1 cellular context compared by ENCODE assay signal in the genomic region with DNA sequence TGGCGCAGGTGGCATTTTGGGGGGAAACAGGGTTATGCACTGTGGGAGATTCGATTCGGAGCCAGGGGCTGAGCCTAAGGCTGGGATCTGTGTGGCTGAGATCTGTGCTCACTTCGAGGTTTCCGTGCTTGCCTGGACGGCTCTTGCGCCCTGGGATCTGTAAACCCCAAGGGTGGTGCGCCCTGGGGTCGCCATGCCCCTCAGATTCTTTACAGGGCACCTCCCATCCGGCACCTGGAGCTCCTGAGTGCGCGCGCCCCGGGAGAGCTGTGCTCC.
TF ChIP-seq lines count a peak whose summit lies in the region.

No MANE protein-coding gene starts in this region.

TF ChIP-seq in GM23338, 12 proteins besides CTCF, POLR2A, EP300 and RAD21 (continued from another document):
- TF ChIP-seq, protein P1, sequence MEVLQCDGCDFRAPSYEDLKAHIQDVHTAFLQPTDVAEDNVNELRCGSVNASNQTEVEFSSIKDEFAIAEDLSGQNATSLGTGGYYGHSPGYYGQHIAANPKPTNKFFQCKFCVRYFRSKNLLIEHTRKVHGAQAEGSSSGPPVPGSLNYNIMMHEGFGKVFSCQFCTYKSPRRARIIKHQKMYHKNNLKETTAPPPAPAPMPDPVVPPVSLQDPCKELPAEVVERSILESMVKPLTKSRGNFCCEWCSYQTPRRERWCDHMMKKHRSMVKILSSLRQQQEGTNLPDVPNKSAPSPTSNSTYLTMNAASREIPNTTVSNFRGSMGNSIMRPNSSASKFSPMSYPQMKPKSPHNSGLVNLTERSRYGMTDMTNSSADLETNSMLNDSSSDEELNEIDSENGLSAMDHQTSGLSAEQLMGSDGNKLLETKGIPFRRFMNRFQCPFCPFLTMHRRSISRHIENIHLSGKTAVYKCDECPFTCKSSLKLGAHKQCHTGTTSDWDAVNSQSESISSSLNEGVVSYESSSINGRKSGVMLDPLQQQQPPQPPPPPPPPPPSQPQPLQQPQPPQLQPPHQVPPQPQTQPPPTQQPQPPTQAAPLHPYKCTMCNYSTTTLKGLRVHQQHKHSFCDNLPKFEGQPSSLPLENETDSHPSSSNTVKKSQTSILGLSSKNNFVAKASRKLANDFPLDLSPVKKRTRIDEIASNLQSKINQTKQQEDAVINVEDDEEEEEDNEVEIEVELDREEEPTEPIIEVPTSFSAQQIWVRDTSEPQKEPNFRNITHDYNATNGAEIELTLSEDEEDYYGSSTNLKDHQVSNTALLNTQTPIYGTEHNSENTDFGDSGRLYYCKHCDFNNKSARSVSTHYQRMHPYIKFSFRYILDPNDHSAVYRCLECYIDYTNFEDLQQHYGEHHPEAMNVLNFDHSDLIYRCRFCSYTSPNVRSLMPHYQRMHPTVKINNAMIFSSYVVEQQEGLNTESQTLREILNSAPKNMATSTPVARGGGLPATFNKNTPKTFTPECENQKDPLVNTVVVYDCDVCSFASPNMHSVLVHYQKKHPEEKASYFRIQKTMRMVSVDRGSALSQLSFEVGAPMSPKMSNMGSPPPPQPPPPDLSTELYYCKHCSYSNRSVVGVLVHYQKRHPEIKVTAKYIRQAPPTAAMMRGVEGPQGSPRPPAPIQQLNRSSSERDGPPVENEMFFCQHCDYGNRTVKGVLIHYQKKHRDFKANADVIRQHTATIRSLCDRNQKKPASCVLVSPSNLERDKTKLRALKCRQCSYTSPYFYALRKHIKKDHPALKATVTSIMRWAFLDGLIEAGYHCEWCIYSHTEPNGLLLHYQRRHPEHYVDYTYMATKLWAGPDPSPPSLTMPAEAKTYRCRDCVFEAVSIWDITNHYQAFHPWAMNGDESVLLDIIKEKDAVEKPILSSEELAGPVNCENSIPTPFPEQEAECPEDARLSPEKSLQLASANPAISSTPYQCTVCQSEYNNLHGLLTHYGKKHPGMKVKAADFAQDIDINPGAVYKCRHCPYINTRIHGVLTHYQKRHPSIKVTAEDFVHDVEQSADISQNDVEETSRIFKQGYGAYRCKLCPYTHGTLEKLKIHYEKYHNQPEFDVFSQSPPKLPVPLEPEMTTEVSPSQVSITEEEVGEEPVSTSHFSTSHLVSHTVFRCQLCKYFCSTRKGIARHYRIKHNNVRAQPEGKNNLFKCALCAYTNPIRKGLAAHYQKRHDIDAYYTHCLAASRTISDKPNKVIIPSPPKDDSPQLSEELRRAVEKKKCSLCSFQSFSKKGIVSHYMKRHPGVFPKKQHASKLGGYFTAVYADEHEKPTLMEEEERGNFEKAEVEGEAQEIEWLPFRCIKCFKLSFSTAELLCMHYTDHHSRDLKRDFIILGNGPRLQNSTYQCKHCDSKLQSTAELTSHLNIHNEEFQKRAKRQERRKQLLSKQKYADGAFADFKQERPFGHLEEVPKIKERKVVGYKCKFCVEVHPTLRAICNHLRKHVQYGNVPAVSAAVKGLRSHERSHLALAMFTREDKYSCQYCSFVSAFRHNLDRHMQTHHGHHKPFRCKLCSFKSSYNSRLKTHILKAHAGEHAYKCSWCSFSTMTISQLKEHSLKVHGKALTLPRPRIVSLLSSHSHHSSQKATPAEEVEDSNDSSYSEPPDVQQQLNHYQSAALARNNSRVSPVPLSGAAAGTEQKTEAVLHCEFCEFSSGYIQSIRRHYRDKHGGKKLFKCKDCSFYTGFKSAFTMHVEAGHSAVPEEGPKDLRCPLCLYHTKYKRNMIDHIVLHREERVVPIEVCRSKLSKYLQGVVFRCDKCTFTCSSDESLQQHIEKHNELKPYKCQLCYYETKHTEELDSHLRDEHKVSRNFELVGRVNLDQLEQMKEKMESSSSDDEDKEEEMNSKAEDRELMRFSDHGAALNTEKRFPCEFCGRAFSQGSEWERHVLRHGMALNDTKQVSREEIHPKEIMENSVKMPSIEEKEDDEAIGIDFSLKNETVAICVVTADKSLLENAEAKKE (CRISPR knock-in tag; IDR thresholded peaks at IDR 0.05): no peak
- TF ChIP-seq JUNB (IDR thresholded peaks at IDR 0.05; ENCODE audit: unreplicated experiment): no peak
- TF ChIP-seq ZNF331 (CRISPR knock-in tag; IDR thresholded peaks at IDR 0.05; ENCODE audit: low read depth): no peak
- no peak for TF ChIP-seq ZNF114 (CRISPR knock-in tag; IDR thresholded peaks at IDR 0.05)
